Comparison of ENCODE assay signal across 19 cellular contexts in the genomic region with DNA sequence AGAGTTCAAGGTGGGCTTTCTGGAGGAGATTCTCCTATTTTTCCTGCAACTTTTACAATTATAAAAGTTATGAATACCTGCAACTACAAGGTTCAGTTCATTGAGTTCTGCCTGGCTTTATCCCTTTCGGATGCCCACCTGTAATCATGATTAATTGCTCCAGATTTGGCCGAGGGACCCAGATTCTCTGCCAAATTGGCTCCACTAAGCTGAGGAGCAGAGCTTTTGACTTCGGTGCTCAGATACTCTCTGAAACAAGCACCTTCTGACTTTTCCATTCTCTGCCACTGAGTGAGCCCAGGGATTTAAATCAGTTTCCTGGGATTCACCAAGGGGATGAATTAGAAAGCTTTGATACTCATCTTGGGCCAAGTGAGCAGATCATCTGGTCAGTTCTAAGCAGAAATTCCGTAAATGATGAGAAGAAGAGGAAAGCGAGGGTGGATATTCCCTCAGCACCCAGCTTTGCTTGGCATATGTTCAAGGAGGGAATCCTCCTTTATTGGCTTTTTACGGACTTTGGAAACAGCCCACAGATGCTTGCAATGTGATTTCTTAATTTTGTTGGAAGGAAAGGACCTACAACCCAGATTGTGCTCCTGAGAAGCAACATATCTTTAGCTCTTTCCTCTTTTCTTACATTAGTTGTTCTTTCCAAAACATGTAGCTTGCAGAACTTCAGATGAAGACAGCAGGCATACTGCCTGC.
A peak's percentile ranks its signal among the peaks of the same experiment; 100 is the strongest.
DNase-seq lines count a peak whose midpoint lies in the region; ATAC-seq and TF ChIP-seq lines count a peak whose summit lies in the region.
"Had no signal": no experiment of that assay in that cellular context is flagged by ENCODE, and none has a peak within 500 bp of the region (broad histone marks: within the 10 kb centered on the region; RNA-seq: fewer than 3 reads in every experiment).

No MANE protein-coding gene starts in this region.

- no peak overlapping the region for H3K4me3 Mint-ChIP-seq in activated CD4-positive, alpha-beta T cell treated with anti-CD3 and anti-CD28 coated beads for 36 hours

- H3K27ac ChIP-seq in body of pancreas (no peak overlapping the region), uterus (peak overlapping the region; percentile 40)
- H3K27ac ChIP-seq: C4-2B had no signal

- H3K4me3 ChIP-seq in body of pancreas (no peak overlapping the region), uterus (no peak overlapping the region)
- H3K4me3 ChIP-seq: HAP-1 had no signal

- H3K9me3 Mint-ChIP-seq in activated CD4-positive, alpha-beta T cell treated with anti-CD3 and anti-CD28 coated beads for 36 hours (ENCODE audit: low read depth), result no peaks in the 10 kb centered on the region

- TF ChIP-seq CTCF in body of pancreas (IDR thresholded peaks at IDR 0.05) (no peak), uterus (IDR thresholded peaks at IDR 0.05) (no peak)

- CTCF ChIA-PET in activated CD4-positive, alpha-beta T cell treated with anti-CD3 and anti-CD28 coated beads for 36 hours (lab: Charles Lee), result interaction anchor here (0.7 kb wide), 1 partner anchor 12 kb away, joined by 3 read pairs; no protein-coding TSS in a partner anchor

- no peaks in the 10 kb centered on the region for H3K4me1 Mint-ChIP-seq in activated CD4-positive, alpha-beta T cell treated with anti-CD3 and anti-CD28 coated beads for 36 hours

- H3K4me1 ChIP-seq in body of pancreas (peaks cover 28% of the 10 kb centered on the region), uterus (no peaks in the 10 kb centered on the region)
- H3K4me1 ChIP-seq: HAP-1 had no signal

- peaks cover 12% of the 10 kb centered on the region for H3K27me3 Mint-ChIP-seq in activated CD4-positive, alpha-beta T cell treated with anti-CD3 and anti-CD28 coated beads for 36 hours

- POLR2A ChIA-PET in activated CD4-positive, alpha-beta T cell treated with anti-CD3 and anti-CD28 coated beads for 36 hours (lab: Charles Lee), result no interaction called here

- no peaks in the 10 kb centered on the region for H3K27me3 ChIP-seq in body of pancreas
- H3K27me3 ChIP-seq in uterus, result no peaks in the 10 kb centered on the region

- DNase-seq in NCI-H1105 treated with DMSO at 0.1 percent for 48 hours (lab: John Stamatoyannopoulos, UW) (peak; percentile 46), body of pancreas (peak in 1 of 4 donors; percentile 35), left lobe of liver (ENCODE audit: low spot score) (no peak), uterus (peak in 1 of 2 donors; percentile 39), hippocampal formation (lab: John Stamatoyannopoulos, UW) (no peak), foreskin melanocyte (no peak)
- DNase-seq in activated CD4-positive, alpha-beta T cell treated with anti-CD3 and anti-CD28 coated beads for 36 hours, result no peak
- DNase-seq: AML-193, DMS79, KBM-7, MV-4-11, NCI-H1436 treated with DMSO at 0.1 percent for 48 hours, NCI-H2029, NCI-H2171, OCI-M1, SHP77 treated with DMSO at 0.1 percent for 48 hours, SK-N-SH had no signal

- H3K36me3 ChIP-seq in body of pancreas (replicated peaks in 1 of 2; ENCODE audit: insufficient read depth in 1 of 2, low read depth in 2 of 2) (no peaks in the 10 kb centered on the region), uterus (no peaks in the 10 kb centered on the region)
- H3K36me3 ChIP-seq: HAP-1 had no signal

- no peaks in the 10 kb centered on the region for H3K36me3 Mint-ChIP-seq in activated CD4-positive, alpha-beta T cell treated with anti-CD3 and anti-CD28 coated beads for 36 hours (ENCODE audit: low read depth)

- H3K27ac Mint-ChIP-seq in activated CD4-positive, alpha-beta T cell treated with anti-CD3 and anti-CD28 coated beads for 36 hours, result no peak overlapping the region

- H3K9me3 ChIP-seq in body of pancreas, result no peaks in the 10 kb centered on the region
- no peaks in the 10 kb centered on the region for H3K9me3 ChIP-seq in uterus
- H3K9me3 ChIP-seq: HAP-1, SK-N-SH had no signal

- 37 to 38% methylated on average over 6 of the region's 6 CpGs for WGBS in body of pancreas, 2 donors

- no peak for TF ChIP-seq POLR2A in body of pancreas (IDR thresholded peaks at IDR 0.05)
- no peak for TF ChIP-seq POLR2A in uterus (IDR thresholded peaks at IDR 0.05)

- ATAC-seq in body of pancreas (peak; percentile 35), left lobe of liver (peak; percentile 36)
- no peak for ATAC-seq in activated CD4-positive, alpha-beta T cell treated with anti-CD3 and anti-CD28 coated beads for 36 hours

- intact Hi-C loops in body of pancreas (cut with DNase I) (loop anchor here (10.0 kb wide), 1 partner anchor 65 kb away; no protein-coding TSS in a partner anchor), uterus (cut with DNase I; ENCODE audit: low total_unique reads) (no loop called here)
- intact Hi-C loops in activated CD4-positive, alpha-beta T cell treated with anti-CD3 and anti-CD28 coated beads for 36 hours (cut with DNase I, micrococcal nuclease), result no loop called here

Comparison
In these comparisons a context has a peak if more than half of its experiments do, and no peak if none do; other contexts are left out.
1. H3K27ac ChIP-seq: peak in uterus (2 of 2); none in body of pancreas (0 of 4).